ENCODE assay signal across 15 cellular contexts in the genomic region with DNA sequence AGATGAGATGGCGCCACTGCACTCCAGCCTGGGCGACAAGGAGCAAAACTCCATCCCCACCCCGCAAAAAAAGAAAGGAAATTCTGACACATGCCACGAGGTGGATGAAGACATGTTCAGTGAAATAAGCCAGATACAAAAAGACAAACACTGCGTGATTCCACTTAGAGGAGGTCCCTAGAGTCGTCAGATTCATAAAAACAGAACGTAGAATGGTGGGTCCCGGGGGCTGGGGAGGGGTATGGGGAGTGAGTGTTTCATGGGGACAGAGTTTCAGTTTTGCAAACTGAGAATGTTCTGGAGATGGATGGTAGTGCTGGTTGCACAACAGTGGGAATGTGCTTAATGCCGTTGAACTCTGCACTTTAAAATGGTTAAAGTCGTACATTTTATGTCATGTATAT. TPM values are rescaled to one million over a fixed set of nuclear protein-coding genes. Genes with fewer than 3 reads are reported as not detected.
DNase-seq lines count a peak whose midpoint lies in the region; ATAC-seq and TF ChIP-seq lines count a peak whose summit lies in the region.
"Had no signal": no experiment of that assay in that cellular context is flagged by ENCODE, and none has a peak within 500 bp of the region (broad histone marks: within the 10 kb centered on the region; RNA-seq: fewer than 3 reads in every experiment).

No MANE protein-coding gene starts in this region.

- H3K4me1 ChIP-seq in IMR-90 (ENCODE audit: control insufficient read depth, insufficient read depth, low read length) (peaks cover 13% of the 10 kb centered on the region), liver (ENCODE audit: control insufficient read depth in 4 of 4, insufficient read depth in 4 of 4, low read length in 3 of 4) (peaks cover 3 to 44% (median 29%) of the 10 kb centered on the region in 4 donors), spleen (peaks cover 10 to 29% (median 16%) of the 10 kb centered on the region in 6 donors), PC-3 (ENCODE audit: insufficient read depth, low read length) (peaks cover 5% of the 10 kb centered on the region; the same call in 1 of the 2 replicates), MM.1S (ENCODE audit: low read length) (peaks cover 6% of the 10 kb centered on the region; the same call in 1 of the 2 replicates)

- peak overlapping the region; percentile 27; the same call in 1 of the 2 replicates for H3K9ac ChIP-seq in IMR-90 (ENCODE audit: low read depth, low read length)
- peak overlapping the region in 1 of 2 donors; percentile 49 for H3K9ac ChIP-seq in liver (ENCODE audit: low read depth in 1 of 2, low read length in 2 of 2)
- H3K9ac ChIP-seq in PC-3 (ENCODE audit: low read length) = no peak overlapping the region
- H3K9ac ChIP-seq in MM.1S (ENCODE audit: low read length) = no peak overlapping the region

- H4K91ac ChIP-seq in IMR-90 (ENCODE audit: insufficient read depth, low read depth, low read length) = no peak overlapping the region; the same call in 1 of the 2 replicates

- H3K9me3 ChIP-seq in IMR-90 (ENCODE audit: control insufficient read depth, insufficient read depth, low read length) (no peaks in the 10 kb centered on the region; the same call in 1 of the 2 replicates), liver (ENCODE audit: control insufficient read depth in 4 of 4, low read length in 3 of 4) (no peaks in the 10 kb centered on the region), spleen (peaks cover 0 to 12% (median 9%) of the 10 kb centered on the region in 8 donors), PC-3 (ENCODE audit: low read length) (no peaks in the 10 kb centered on the region), MM.1S (replicated peaks; ENCODE audit: insufficient read depth, low read length) (no peaks in the 10 kb centered on the region)

- no TSS peak for BruUV-seq in IMR-90 (replicated peaks; lab: Mats Ljungman, UMichigan)
- BruUV-seq in PC-3 (replicated peaks; lab: Mats Ljungman, UMichigan) = no TSS peak

- TF ChIP-seq POLR2A in IMR-90 (IDR thresholded peaks at IDR 0.05; ENCODE audit: low read depth, low read length) = no peak
- TF ChIP-seq POLR2A in spleen (IDR thresholded peaks at IDR 0.05) = no peak

- peak overlapping the region; percentile 9; the same call in 1 of the 2 replicates for H3K56ac ChIP-seq in IMR-90 (ENCODE audit: extremely low read depth, insufficient read depth, low read length)

- peaks cover 8% of the 10 kb centered on the region; the same call in 1 of the 2 replicates for H3K9me1 ChIP-seq in IMR-90 (ENCODE audit: insufficient read depth, low read length)

- no peak overlapping the region for H2AK9ac ChIP-seq in IMR-90 (replicated peaks; ENCODE audit: low read depth, low read length, poor library complexity)

- H2BK15ac ChIP-seq in IMR-90 (ENCODE audit: low read depth, low read length) = no peak overlapping the region

- peak overlapping the region; percentile 81 for H4K5ac ChIP-seq in IMR-90 (ENCODE audit: low read depth, low read length)

- POLR2A ChIA-PET in IMR-90 (lab: Charles Lee; ENCODE audit: unreplicated experiment) (no interaction called here), PC-3 (lab: Charles Lee; ENCODE audit: unreplicated experiment) (interaction anchor here (0.6 kb wide), 1 partner anchor 21 kb away, joined by 5 read pairs; no protein-coding TSS in a partner anchor)

- H4K20me1 ChIP-seq in IMR-90 (ENCODE audit: insufficient read depth, low read length) (no peaks in the 10 kb centered on the region), PC-3 (ENCODE audit: low read length) (no peaks in the 10 kb centered on the region), MM.1S (ENCODE audit: insufficient read depth, low read length) (no peaks in the 10 kb centered on the region)

- dilution Hi-C loops in IMR-90 (cut with HindIII; ENCODE audit: low sequenced_read_pairs, unreplicated experiment) = no loop called here

- DNase-seq in IMR-90 (peak; percentile 41), fibroblast of mammary gland (ENCODE audit: low read depth) (peak; percentile 65), spleen (no peak), NCI-H2081 (lab: John Stamatoyannopoulos, UW) (no peak), PC-3 (no peak), MM.1S (no peak)
- DNase-seq: activated CD4-positive, alpha-beta T cell treated with anti-CD3 and anti-CD28 coated beads for 4 hours; activated CD8-positive, alpha-beta memory T cell treated with anti-CD3 and anti-CD28 coated beads, Interleukin-2, amount 50 U/mL, for 4 hours; Karpas-422; left colon; NCI-H1436; T-helper 9 cell had no signal

- WGBS in IMR-90 (ENCODE audit: extremely low coverage in 2 of 2, insufficient read length in 1 of 2), 2 experiments = 13% methylated on average over 2 of the region's 10 CpGs; no CpG with 5 or more reads in 1 of the 2 experiments
- WGBS in liver = 31% methylated on average over 10 of the region's 10 CpGs
- 68 to 76% (median 73%) methylated on average over 10 of the region's 10 CpGs for WGBS in spleen, 5 donors

- H3K23ac ChIP-seq in IMR-90 (ENCODE audit: low read depth, low read length) = peak overlapping the region; percentile 77; the same call in 1 of the 2 replicates

- H3K36me3 ChIP-seq in IMR-90 (ENCODE audit: control insufficient read depth, insufficient read depth, low read length) (peaks cover 10% of the 10 kb centered on the region), liver (ENCODE audit: control insufficient read depth in 4 of 4, insufficient read depth in 3 of 4, low read depth in 1 of 4, low read length in 3 of 4) (no peaks in the 10 kb centered on the region), spleen (no peaks in the 10 kb centered on the region), PC-3 (ENCODE audit: low read depth, low read length) (peaks cover 4% of the 10 kb centered on the region; the same call in 1 of the 2 replicates), MM.1S (replicated peaks; ENCODE audit: insufficient read depth, low read length) (no peaks in the 10 kb centered on the region)

- in situ Hi-C loops in IMR-90 (cut with MboI; ENCODE audit: low sequenced_read_pairs) = no loop called here

- peak overlapping the region; percentile 15; the same call in 1 of the 2 replicates for H2AK5ac ChIP-seq in IMR-90 (ENCODE audit: low read depth, low read length)

- ATAC-seq in IMR-90 (ENCODE audit: low read depth) (no peak), HG02610 (IDR thresholded peaks at IDR 0.05; ENCODE audit: unreplicated experiment) (no peak), PC-3 (no peak)
- ATAC-seq: left colon had no signal

- TF ChIP-seq RAD21 in IMR-90 (IDR thresholded peaks at IDR 0.05; ENCODE audit: low read length) (no peak), liver (IDR thresholded peaks at IDR 0.05) (no peak)

- peak overlapping the region; percentile 31; the same call in 1 of the 2 replicates for H3K4ac ChIP-seq in IMR-90 (ENCODE audit: low read depth, low read length)

- peak overlapping the region; percentile 20; the same call in 1 of the 2 replicates for H2BK20ac ChIP-seq in IMR-90 (ENCODE audit: low read depth, low read length)

- peaks cover 10% of the 10 kb centered on the region for H3K79me2 ChIP-seq in PC-3 (ENCODE audit: low read length)
- H3K79me2 ChIP-seq in MM.1S (ENCODE audit: low read length) = peaks cover 11% of the 10 kb centered on the region

- H3F3A ChIP-seq in PC-3 (ENCODE audit: low read length, unreplicated experiment) (no peaks in the 10 kb centered on the region), MM.1S (ENCODE audit: insufficient read depth, low read length) (no peaks in the 10 kb centered on the region)

- peak overlapping the region; percentile 93 for H2BK5ac ChIP-seq in IMR-90 (ENCODE audit: low read depth, low read length, poor library complexity, severe bottlenecking)

- peaks cover 2 to 20% of the 10 kb centered on the region in 2 experiments; a peak in 2 of 4 replicates for H3K79me1 ChIP-seq in IMR-90 (ENCODE audit: low read depth in 1 of 2, low read length in 2 of 2)

- H3K27ac ChIP-seq in IMR-90 (ENCODE audit: insufficient read depth, low read length) = peak overlapping the region; percentile 78
- H3K27ac ChIP-seq in liver (ENCODE audit: low read depth in 1 of 2, low read length in 2 of 2) = peak overlapping the region; percentile 94 to 97
- H3K27ac ChIP-seq in spleen = peak overlapping the region in 7 of 8 donors; percentile 29 to 61 (median 46)
- H3K27ac ChIP-seq in PC-3 (ENCODE audit: low read length) = no peak overlapping the region
- H3K27ac ChIP-seq in MM.1S (ENCODE audit: low read length) = no peak overlapping the region
- H3K27ac ChIP-seq: epithelial cell of prostate had no signal

- peak overlapping the region; percentile 82 for H2BK120ac ChIP-seq in IMR-90 (ENCODE audit: low read depth, low read length)

- peak overlapping the region; percentile 4 for H2AFZ ChIP-seq in IMR-90 (replicated peaks; ENCODE audit: low read length, poor library complexity)
- no peak overlapping the region for H2AFZ ChIP-seq in PC-3 (ENCODE audit: low read length)
- no peak overlapping the region for H2AFZ ChIP-seq in MM.1S (ENCODE audit: low read length)

- TF ChIP-seq CTCF in IMR-90 (conservative IDR thresholded peaks at IDR 0.05; ENCODE audit: low read depth, low read length) (no peak), fibroblast of mammary gland (conservative IDR thresholded peaks at IDR 0.05; ENCODE audit: control insufficient read depth, insufficient read depth, low read depth, low read length) (no peak), liver (IDR thresholded peaks at IDR 0.05; ENCODE audit: low read depth, low read length, missing input control) (no peak), spleen (IDR thresholded peaks at IDR 0.05 in 8 of 11, conservative IDR thresholded peaks at IDR 0.05 in 3 of 11) (no peak), PC-3 (conservative IDR thresholded peaks at IDR 0.05; ENCODE audit: low read depth, low read length) (no peak), MM.1S (IDR thresholded peaks at IDR 0.05; ENCODE audit: low read length) (no peak)

- peak overlapping the region; percentile 71; the same call in 1 of the 2 replicates for H3K14ac ChIP-seq in IMR-90 (replicated peaks; ENCODE audit: low read depth, low read length)

- CTCF ChIA-PET in IMR-90 (lab: Yijun Ruan, JAX) = interaction anchor here (0.6 to 0.7 kb wide), 3 partner anchors 18 to 44 kb away, joined by 3 to 4 read pairs (median 3); no protein-coding TSS in a partner anchor
- CTCF ChIA-PET in PC-3 (lab: Charles Lee) = no interaction called here

- H3K4me3 ChIP-seq in IMR-90 (ENCODE audit: insufficient read depth, low read depth, low read length) = no peak overlapping the region
- H3K4me3 ChIP-seq in fibroblast of mammary gland (ENCODE audit: control insufficient read depth, low read depth, low read length) = no peak overlapping the region
- H3K4me3 ChIP-seq in liver (ENCODE audit: low read depth in 1 of 3, low read length in 3 of 3) = no peak overlapping the region
- no peak overlapping the region for H3K4me3 ChIP-seq in spleen
- no peak overlapping the region for H3K4me3 ChIP-seq in PC-3 (ENCODE audit: low read length)
- H3K4me3 ChIP-seq in MM.1S (ENCODE audit: low read length) = no peak overlapping the region

- H3K4me2 ChIP-seq in IMR-90 (ENCODE audit: low read depth, low read length) (peak overlapping the region; percentile 86), PC-3 (ENCODE audit: low read length) (no peak overlapping the region), MM.1S (ENCODE audit: low read depth, low read length) (no peak overlapping the region)

- no peaks in the 10 kb centered on the region for H3K9me2 ChIP-seq in PC-3 (replicated peaks; ENCODE audit: low read length)
- no peaks in the 10 kb centered on the region for H3K9me2 ChIP-seq in MM.1S (replicated peaks; ENCODE audit: insufficient read depth, low read length)

- intact Hi-C loops in IMR-90 (cut with micrococcal nuclease) (no loop called here), spleen (cut with DNase I; ENCODE audit: low total_unique reads) (no loop called here), PC-3 (cut with micrococcal nuclease) (no loop called here)

- peak overlapping the region; percentile 93 for H3K18ac ChIP-seq in IMR-90 (ENCODE audit: low read depth, low read length)

- H4K8ac ChIP-seq in IMR-90 (ENCODE audit: low read depth in 2 of 2, low read length in 2 of 2) = peak overlapping the region in 1 of 2 experiments; percentile 82; a peak in 2 of 4 replicates

- H3K27me3 ChIP-seq in IMR-90 (ENCODE audit: control insufficient read depth, insufficient read depth, low read length) (no peaks in the 10 kb centered on the region), liver (ENCODE audit: control insufficient read depth in 4 of 4, insufficient read depth in 4 of 4, low read length in 3 of 4) (no peaks in the 10 kb centered on the region), spleen (replicated peaks in 1 of 7) (no peaks in the 10 kb centered on the region), PC-3 (ENCODE audit: low read length) (no peaks in the 10 kb centered on the region), MM.1S (replicated peaks; ENCODE audit: insufficient read depth, low read length) (no peaks in the 10 kb centered on the region)

RNA-seq across cellular contexts. Expression of gene SPC24, which starts 4.0 kb away (rescaled TPM):
- total RNA-seq in IMR-90 (2012; rRNA removed) (68.3 and 97.5 TPM in 2 replicates), liver (10 to 100 TPM in 1 of 2 donors, under 1 TPM in 1; 0.42 to 72.5 TPM), spleen (1 to 10 TPM; 2.0 to 9.7 (median 3.6) TPM), PC-3 (2014; rRNA removed) (136 and 142 TPM in 2 replicates)
- polyA plus RNA-seq in IMR-90 (2012; rRNA removed) (11.7 and 12.2 TPM in 2 replicates), liver (1 to 10 TPM; 1.2 to 1.4 TPM), spleen (1 to 10 TPM; 1.7 to 4.4 (median 3.9) TPM)
- 12.4 and 24.6 TPM in 2 replicates for polyA plus RNA-seq in IMR-90 (2012; cell fraction: cytosol; rRNA removed)
- polyA plus RNA-seq in IMR-90 (2012; cell fraction: nucleus; rRNA removed; ENCODE audit: low replicate concordance) = 10.7 and 11.4 TPM in 2 replicates

RNA-seq across cellular contexts. Expression of gene KANK2, which starts 37.7 kb away (rescaled TPM):
- total RNA-seq in IMR-90 (2012; rRNA removed) (104 and 126 TPM in 2 replicates), liver (10 to 100 TPM; 51.0 to 67.8 TPM), spleen (100 to 1,000 TPM in 4 of 7 donors, 10 to 100 TPM in 3; 47.7 to 144 (median 117) TPM), PC-3 (2014; rRNA removed) (96.6 and 98.4 TPM in 2 replicates)
- polyA plus RNA-seq in IMR-90 (2012; rRNA removed) (156 and 176 TPM in 2 replicates), liver (10 to 100 TPM; 15.0 to 30.3 TPM), spleen (10 to 100 TPM; 16.3 to 34.9 (median 20.1) TPM)
- polyA plus RNA-seq in IMR-90 (2012; cell fraction: cytosol; rRNA removed) = 95.0 and 131 TPM in 2 replicates
- 95.7 and 185 TPM in 2 replicates for polyA plus RNA-seq in IMR-90 (2012; cell fraction: nucleus; rRNA removed; ENCODE audit: low replicate concordance)

Comparison
In these comparisons a context has a peak if more than half of its experiments do, and no peak if none do; other contexts are left out.
1. DNase-seq: peak in IMR-90 (single experiment) and fibroblast of mammary gland (single experiment); none in spleen (single experiment), NCI-H2081 (0 of 2), PC-3 (single experiment) and MM.1S (single experiment).
2. H3K27ac ChIP-seq: peak in IMR-90 (single experiment), liver (2 of 2) and spleen (7 of 8); none in PC-3 (single experiment) and MM.1S (single experiment).